In genomic region chr11:116065519-116065918, GRCh38 we compare ENCODE assay signal across 16 cellular contexts.
"Had no signal": no experiment of that assay in that cellular context is flagged by ENCODE, and none has a peak within 500 bp of the region (broad histone marks: within the 10 kb centered on the region; RNA-seq: fewer than 3 reads in every experiment).

No MANE protein-coding gene starts in this region.

- H3K27ac Mint-ChIP-seq: effector memory CD8-positive, alpha-beta T cell; immature natural killer cell; naive thymus-derived CD4-positive, alpha-beta T cell; type B pancreatic cell had no signal

- H3K9me3 Mint-ChIP-seq: effector memory CD8-positive, alpha-beta T cell; type B pancreatic cell had no signal

- H3K27ac ChIP-seq: coronary artery, epithelial cell of prostate, esophagus muscularis mucosa, gastrocnemius medialis, ovary, right atrium auricular region, sigmoid colon, skin epidermis, stomach had no signal

- H3K4me3 Mint-ChIP-seq: effector memory CD8-positive, alpha-beta T cell; immature natural killer cell; naive thymus-derived CD4-positive, alpha-beta T cell; type B pancreatic cell had no signal

- H3K4me1 ChIP-seq: gastrocnemius medialis, right atrium auricular region, sigmoid colon had no signal

- H3K9me3 ChIP-seq: esophagus muscularis mucosa, gastrocnemius medialis, ovary, right atrium auricular region, sigmoid colon, stomach had no signal

- DNase-seq: effector memory CD8-positive, alpha-beta T cell; gastrocnemius medialis; immature natural killer cell; naive thymus-derived CD4-positive, alpha-beta T cell; ovary; sigmoid colon; stimulated activated CD4-positive, alpha-beta T cell treated with anti-CD3 and anti-CD28 coated beads, Interleukin-12 subunit alpha, Interleukin-12 subunit beta, amount 100 ng/mL, for 4 hours; stimulated activated naive CD4-positive, alpha-beta T cell; stomach; substantia nigra had no signal

- ATAC-seq: effector memory CD8-positive, alpha-beta T cell; gastrocnemius medialis; naive thymus-derived CD4-positive, alpha-beta T cell had no signal

- H3K36me3 ChIP-seq: esophagus muscularis mucosa, gastrocnemius medialis, ovary, right atrium auricular region, sigmoid colon, stomach had no signal

- H3K27me3 ChIP-seq: gastrocnemius medialis, ovary, right atrium auricular region had no signal

- H3K4me3 ChIP-seq: coronary artery, esophagus muscularis mucosa, gastrocnemius medialis, ovary, right atrium auricular region, sigmoid colon, skin epidermis, stomach had no signal

- H3K36me3 Mint-ChIP-seq: immature natural killer cell; naive thymus-derived CD4-positive, alpha-beta T cell; type B pancreatic cell had no signal
